ENCODE assay signal across 19 cellular contexts in genomic region chr13:51588406-51588949, GRCh38. TPM values are rescaled to one million over a fixed set of nuclear protein-coding genes. Genes with fewer than 3 reads are reported as not detected.
DNase-seq lines count a peak whose midpoint lies in the region; ATAC-seq, FAIRE-seq and TF ChIP-seq lines count a peak whose summit lies in the region.
"Had no signal": no experiment of that assay in that cellular context is flagged by ENCODE, and none has a peak within 500 bp of the region (broad histone marks: within the 10 kb centered on the region; RNA-seq: fewer than 3 reads in every experiment).

No MANE protein-coding gene starts in this region.

- no peaks in the 10 kb centered on the region; a peak in 1 of 5 replicates for H3K36me3 ChIP-seq in HepG2 (replicated peaks in 1 of 2; ENCODE audit: control insufficient read depth in 1 of 2, insufficient read depth in 2 of 2, low read length in 2 of 2)
- no peaks in the 10 kb centered on the region for H3K36me3 ChIP-seq in right lobe of liver
- H3K36me3 ChIP-seq in iPS-20b (ENCODE audit: insufficient read depth, low read depth, low read length) = no peaks in the 10 kb centered on the region
- no peaks in the 10 kb centered on the region for H3K36me3 ChIP-seq in neuronal stem cell (replicated peaks in 1 of 2; ENCODE audit: control insufficient read depth in 2 of 2, insufficient read depth in 2 of 2, low read length in 2 of 2)
- H3K36me3 ChIP-seq: uterus had no signal

- H3K4ac ChIP-seq in neuronal stem cell (ENCODE audit: low read length) = no peak overlapping the region

- H3K4me2 ChIP-seq in HepG2 (ENCODE audit: low read depth, low read length) = peak overlapping the region; percentile 82
- no peak overlapping the region for H3K4me2 ChIP-seq in neuronal stem cell (ENCODE audit: insufficient read depth, low read length, poor library complexity, severe bottlenecking)

- intact Hi-C loops in HepG2 (cut with micrococcal nuclease; ENCODE audit: unreplicated experiment) (loop anchor here (5.0 to 10.0 kb wide), 3 partner anchors 146 to 209 kb away; no protein-coding TSS in a partner anchor), right lobe of liver (cut with DNase I) (loop anchor here in 1 of 2 donors (10.0 kb wide), 1 partner anchor 134 kb away; the partner anchor contains the start of gene INTS6), sciatic nerve (cut with DNase I) (no loop called here)

- TF ChIP-seq EP300 in HepG2 (IDR thresholded peaks at IDR 0.05; ENCODE audit: low read depth in 2 of 2, low read length in 2 of 2) (no peak), HepG2 (CRISPR knock-in tag; IDR thresholded peaks at IDR 0.05; ENCODE audit: borderline replicate concordance) (no peak)

- TF ChIP-seq POLR2A in HepG2 (IDR thresholded peaks at IDR 0.05; ENCODE audit: insufficient read depth in 1 of 2, low read depth in 2 of 2, low read length in 2 of 2) = no peak
- no peak for TF ChIP-seq POLR2A in right lobe of liver (IDR thresholded peaks at IDR 0.05)

- no peak overlapping the region for H3K4me3 ChIP-seq in HepG2 (replicated peaks in 1 of 3; ENCODE audit: insufficient read depth in 1 of 3, low read depth in 2 of 3, low read length in 3 of 3)
- no peak overlapping the region for H3K4me3 ChIP-seq in right lobe of liver
- H3K4me3 ChIP-seq in iPS-20b (ENCODE audit: low read length) = peak overlapping the region; percentile 96
- no peak overlapping the region for H3K4me3 ChIP-seq in neuronal stem cell (ENCODE audit: low read length in 2 of 2)
- H3K4me3 ChIP-seq: uterus had no signal

- H3K79me2 ChIP-seq in HepG2 (ENCODE audit: insufficient read depth, low read length) = peaks cover 87% of the 10 kb centered on the region

- H3K9me3 ChIP-seq in HepG2 (ENCODE audit: low read length) (no peaks in the 10 kb centered on the region), right lobe of liver (no peaks in the 10 kb centered on the region), iPS-20b (ENCODE audit: insufficient read depth, low read depth, low read length) (no peaks in the 10 kb centered on the region), neuronal stem cell (replicated peaks in 1 of 2; ENCODE audit: control insufficient read depth in 2 of 2, insufficient read depth in 1 of 2, low read depth in 1 of 2, low read length in 2 of 2) (no peaks in the 10 kb centered on the region)
- H3K9me3 ChIP-seq: uterus had no signal

- no peak for FAIRE-seq in HepG2 (lab: Jason Lieb, UNC)

- no peaks in the 10 kb centered on the region for H3K79me1 ChIP-seq in neuronal stem cell (ENCODE audit: low read depth, low read length)

- TF ChIP-seq RAD21 in HepG2 (CRISPR knock-in tag; IDR thresholded peaks at IDR 0.05) = no peak

- H2AFZ ChIP-seq in HepG2 (ENCODE audit: low read length) (no peak overlapping the region), neuronal stem cell (ENCODE audit: low read length) (no peak overlapping the region)

- no peak overlapping the region for H2BK120ac ChIP-seq in neuronal stem cell (ENCODE audit: low read depth, low read length)

- H3K9ac ChIP-seq in HepG2 (ENCODE audit: insufficient read depth, low read depth, low read length) (no peak overlapping the region; the same call in 1 of the 2 replicates), iPS-20b (ENCODE audit: low read depth, low read length) (peak overlapping the region; percentile 57; the same call in 1 of the 2 replicates), neuronal stem cell (ENCODE audit: low read depth, low read length, poor library complexity) (no peak overlapping the region)

- no peak for DNase-seq in HepG2 (ENCODE audit: low spot score)
- no peak for DNase-seq in right lobe of liver
- no peak for DNase-seq in NOMO-1 treated with dmso at 0.1 percent for 144 hours (lab: John Stamatoyannopoulos, UW; ENCODE audit: unreplicated experiment)
- no peak for DNase-seq in neuronal stem cell (ENCODE audit: low spot score)
- no peak for DNase-seq in activated CD8-positive, alpha-beta memory T cell treated with anti-CD3 and anti-CD28 coated beads, Interleukin-2, amount 50 U/mL, for 48 hours
- DNase-seq in sciatic nerve (ENCODE audit: low spot score) = no peak
- DNase-seq: activated CD8-positive, alpha-beta T cell treated with anti-CD3 and anti-CD28 coated beads for 36 hours; effector memory CD4-positive, alpha-beta T cell; hypothalamus; Karpas-422; NCI-H345; NK-92 treated with Interleukin-12 subunit alpha and Interleukin-12 subunit beta, amount 100 ng/mL, for 24 hours; nucleus accumbens; right cardiac atrium; stimulated activated CD4-positive, alpha-beta T cell treated with anti-CD3 and anti-CD28 coated beads, Interleukin-2, amount 100 ng/mL, for 24 hours; T-helper 17 cell; uterus had no signal

- H3K27ac ChIP-seq in HepG2 (ENCODE audit: extremely low read length, insufficient read depth, low read length) (no peak overlapping the region), right lobe of liver (no peak overlapping the region), VCaP (peak overlapping the region; percentile 80; the same call in 1 of the 2 replicates), iPS-20b (ENCODE audit: low read length) (peak overlapping the region; percentile 54), neuronal stem cell (replicated peaks; ENCODE audit: low read length) (no peak overlapping the region)
- H3K27ac ChIP-seq: uterus had no signal

- no peak overlapping the region for H3K14ac ChIP-seq in neuronal stem cell (ENCODE audit: low read length)

- H3K23ac ChIP-seq in neuronal stem cell (ENCODE audit: low read depth, low read length, poor library complexity) = no peak overlapping the region

- H2AK5ac ChIP-seq in neuronal stem cell (ENCODE audit: low read depth, low read length) = no peak overlapping the region

- no peaks in the 10 kb centered on the region; a peak in 1 of 5 replicates for H3K27me3 ChIP-seq in HepG2 (ENCODE audit: control insufficient read depth in 1 of 2, insufficient read depth in 2 of 2, low read length in 2 of 2)
- H3K27me3 ChIP-seq in right lobe of liver = no peaks in the 10 kb centered on the region
- H3K27me3 ChIP-seq in iPS-20b (ENCODE audit: insufficient read depth, low read length) = no peaks in the 10 kb centered on the region
- H3K27me3 ChIP-seq in neuronal stem cell (ENCODE audit: control insufficient read depth in 3 of 3, insufficient read depth in 3 of 3, low read depth in 1 of 3, low read length in 3 of 3) = no peaks in the 10 kb centered on the region
- H3K27me3 ChIP-seq: uterus had no signal

- H3K18ac ChIP-seq in neuronal stem cell (ENCODE audit: low read length) = no peak overlapping the region

- no peak overlapping the region for H2BK5ac ChIP-seq in neuronal stem cell (ENCODE audit: low read length)

- 78% methylated on average over 2 of the region's 2 CpGs for WGBS in HepG2 (ENCODE audit: low lambda C conversion rate)
- 74% methylated on average over 2 of the region's 2 CpGs for WGBS in right lobe of liver (ENCODE audit: insufficient coverage, low coverage, low lambda C conversion rate, missing lambda C conversion rate)
- no CpG with 5 or more reads among the region's 2 CpGs for WGBS in neuronal stem cell (ENCODE audit: extremely low coverage in 2 of 2, insufficient read length in 2 of 2, insufficient replicate concordance in 1 of 2), 2 donors

- H4K91ac ChIP-seq in neuronal stem cell (ENCODE audit: low read depth, low read length, poor library complexity) = no peak overlapping the region

- POLR2A ChIA-PET in HepG2 (lab: Yijun Ruan, JAX) = interaction anchor here (3.7 kb wide), 1 partner anchor 135 kb away, joined by 32 read pairs; the partner anchor contains the start of gene INTS6

- CTCF ChIA-PET in HepG2 (lab: Yijun Ruan, JAX; ENCODE audit: low intra/inter-chr PET ratio, low total read pairs) = no interaction called here

- no peak overlapping the region for H2BK12ac ChIP-seq in neuronal stem cell (ENCODE audit: low read length)

- in situ Hi-C loops in HepG2 (cut with HindIII; ENCODE audit: extremely low pct_ligation_motif_present, low pct_unique_long_range_greater_than_20kb) = loop anchor here (10.0 kb wide), 1 partner anchor 144 kb away; no protein-coding TSS in a partner anchor

- H3K4me1 ChIP-seq in HepG2 (ENCODE audit: insufficient read depth, low read length) (peaks cover 65% of the 10 kb centered on the region), right lobe of liver (peaks cover 0 to 33% (median 8%) of the 10 kb centered on the region in 4 donors), iPS-20b (ENCODE audit: insufficient read depth, low read length) (peaks cover 55% of the 10 kb centered on the region), neuronal stem cell (ENCODE audit: control insufficient read depth in 2 of 2, insufficient read depth in 1 of 2, low read depth in 1 of 2, low read length in 2 of 2) (peaks cover 10 to 23% of the 10 kb centered on the region in 2 donors)

- ATAC-seq in HepG2 (no peak), right lobe of liver (no peak), sciatic nerve (no peak)
- ATAC-seq: activated CD8-positive, alpha-beta T cell treated with anti-CD3 and anti-CD28 coated beads for 36 hours; right cardiac atrium; T-helper 17 cell had no signal

- BruUV-seq in HepG2 (replicated peaks; lab: Mats Ljungman, UMichigan) = no TSS peak

- no peak overlapping the region for H4K8ac ChIP-seq in neuronal stem cell (ENCODE audit: low read depth, low read length)

- peaks cover 9% of the 10 kb centered on the region; the same call in 1 of the 2 replicates for H4K20me1 ChIP-seq in HepG2 (ENCODE audit: insufficient read depth, low read length)

- no peak overlapping the region for H2BK15ac ChIP-seq in neuronal stem cell (ENCODE audit: low read length)

- TF ChIP-seq CTCF in HepG2 (CRISPR knock-in tag; IDR thresholded peaks at IDR 0.05) (no peak), right lobe of liver (IDR thresholded peaks at IDR 0.05) (no peak), VCaP (conservative IDR thresholded peaks at IDR 0.05) (no peak)

RNA-seq across cellular contexts. Expression of gene WDFY2, which starts 4.2 kb away (rescaled TPM):
- total RNA-seq in HepG2 (2016; rRNA removed; fragmentation: Illumina TruSeq; extraction: Trizol) (16.4 and 22.6 TPM in 2 replicates), right lobe of liver (10 to 100 TPM in 1 of 6 experiments, 1 to 10 TPM in 5; 4.5 to 12.0 (median 7.3) TPM), sciatic nerve (22.1 TPM)
- total RNA-seq in HepG2 (2016; cell fraction: cytosol; rRNA removed; fragmentation: Illumina TruSeq; extraction: Trizol; ENCODE audit: low read depth) = 2.3 and 2.6 TPM in 2 replicates
- 17.3 and 21.4 TPM in 2 replicates for total RNA-seq in HepG2 (2016; cell fraction: insoluble cytoplasmic fraction; rRNA removed; fragmentation: Illumina TruSeq; extraction: Trizol)
- total RNA-seq in HepG2 (2016; cell fraction: membrane; rRNA removed; fragmentation: Illumina TruSeq; extraction: Trizol) = 5.6 and 7.0 TPM in 2 replicates
- total RNA-seq in HepG2 (2016; cell fraction: nucleus; rRNA removed; fragmentation: Illumina TruSeq; extraction: Trizol) = 70.9 and 71.5 TPM in 2 replicates
- polyA plus RNA-seq in HepG2 (2011; rRNA removed) = 27.0 and 27.5 TPM in 2 replicates
- polyA plus RNA-seq in HepG2 (2011; cell fraction: cytosol; rRNA removed) = 8.0 and 11.1 TPM in 2 replicates
- 67.6 and 71.9 TPM in 2 replicates for polyA plus RNA-seq in HepG2 (2011; cell fraction: nucleus; rRNA removed)
- 21.4 and 23.6 TPM in 2 replicates for polyA plus RNA-seq in HepG2 (2012)
- 1.3 and 1.7 TPM in 2 replicates for polyA plus RNA-seq in HepG2 (2016; cell fraction: cytosol; fragmentation: Illumina TruSeq; extraction: Trizol; ENCODE audit: low read depth)
- 16.8 and 17.1 TPM in 2 replicates for polyA plus RNA-seq in HepG2 (2016; cell fraction: insoluble cytoplasmic fraction; fragmentation: Illumina TruSeq; extraction: Trizol; ENCODE audit: low read depth)
- polyA plus RNA-seq in HepG2 (2016; cell fraction: membrane; fragmentation: Illumina TruSeq; extraction: Trizol; ENCODE audit: low read depth) = 3.4 and 3.7 TPM in 2 replicates
- polyA plus RNA-seq in HepG2 (2016; cell fraction: nucleus; fragmentation: Illumina TruSeq; extraction: Trizol; ENCODE audit: insufficient read depth, low read depth) = 63.8 and 64.3 TPM in 2 replicates
- polyA minus RNA-seq in HepG2 (2011; rRNA and poly(A)+ RNA removed; ENCODE audit: low replicate concordance) = 10.1 and 51.6 TPM in 2 replicates
- polyA minus RNA-seq in HepG2 (2011; cell fraction: cytosol; rRNA and poly(A)+ RNA removed) = 12.9 and 15.9 TPM in 2 replicates
- 150 and 174 TPM in 2 replicates for polyA minus RNA-seq in HepG2 (2011; cell fraction: nucleus; rRNA and poly(A)+ RNA removed)
- polyA plus RNA-seq in neuronal stem cell (2013, experiment 1 of 2) = 10.6 TPM
- polyA plus RNA-seq in neuronal stem cell (2013, experiment 2 of 2) = 9.7 TPM

Comparison
In these comparisons a context has a peak if more than half of its experiments do, and no peak if none do; other contexts are left out.
1. H3K27ac ChIP-seq: peak in VCaP (single experiment) and iPS-20b (single experiment); none in HepG2 (single experiment), right lobe of liver (0 of 3) and neuronal stem cell (single experiment).